27 cellular contexts compared by ENCODE assay signal in genomic region chr7:121123028-121123427, GRCh38.
DNase-seq lines count a peak whose midpoint lies in the region; ATAC-seq, FAIRE-seq and TF ChIP-seq lines count a peak whose summit lies in the region.
"Had no signal": no experiment of that assay in that cellular context is flagged by ENCODE, and none has a peak within 500 bp of the region (broad histone marks: within the 10 kb centered on the region; RNA-seq: fewer than 3 reads in every experiment).

No MANE protein-coding gene starts in this region.

- CTCF ChIA-PET in K562 (lab: Yijun Ruan, JAX; ENCODE audit: low intra/inter-chr PET ratio) = no interaction called here

- no peak for TF ChIP-seq EP300 in K562 (IDR thresholded peaks at IDR 0.05; ENCODE audit: low read length)

- TF ChIP-seq RAD21 in K562 (CRISPR knock-in tag; conservative IDR thresholded peaks at IDR 0.05 in 1 of 2, IDR thresholded peaks at IDR 0.05 in 1 of 2) = no peak

- H3K4me3 ChIP-seq in K562 = no peak overlapping the region
- H3K4me3 ChIP-seq in hepatocyte = no peak overlapping the region
- H3K4me3 ChIP-seq in gastrocnemius medialis = no peak overlapping the region
- H3K4me3 ChIP-seq: A549; BLaER1 treated with 17β-estradiol and CSF1 and Interleukin-3, amounts not matched to agents 10 nM and 100 nM; GM12878; GM23248 had no signal

- WGBS in K562 (ENCODE audit: insufficient coverage, low coverage, missing lambda C conversion rate) = 71% methylated on average over 2 of the region's 2 CpGs
- 44% methylated on average over 2 of the region's 2 CpGs for WGBS in hepatocyte (ENCODE audit: low lambda C conversion rate, missing lambda C conversion rate)

- intact Hi-C loops in K562 (cut with micrococcal nuclease) (no loop called here), gastrocnemius medialis (cut with DNase I; ENCODE audit: low total_unique reads) (no loop called here)

- DNase-seq in K562 (ENCODE audit: extremely low read depth in 1 of 4, low spot score in 3 of 4) = no peak
- DNase-seq in fibroblast of gingiva (ENCODE audit: low read depth) = peak; percentile 71
- no peak for DNase-seq in hepatocyte (ENCODE audit: low spot score)
- DNase-seq in SHP77 (lab: John Stamatoyannopoulos, UW) = no peak
- DNase-seq in NK-92 treated with Interleukin-12 subunit alpha and Interleukin-12 subunit beta, amount 100 ng/mL, for 24 hours (lab: John Stamatoyannopoulos, UW) = no peak
- DNase-seq in foreskin melanocyte = no peak
- DNase-seq in gastrocnemius medialis = no peak
- DNase-seq: ACHN; AML-193; BE2C; CD4-positive, alpha-beta T cell; CD8-positive, alpha-beta memory T cell; DMS 273 treated with DMSO at 0.1 percent for 48 hours; DMS79; EL; GDM1; GM23248; H7; HCEC 1CT had no signal

- in situ Hi-C loops in K562 (cut with MboI) (no loop called here), gastrocnemius medialis (cut with MboI; ENCODE audit: low sequenced_read_pairs in 4 of 4) (loop anchor here in 1 of 4 donors (25.0 kb wide), 1 partner anchor 311 kb away; no protein-coding TSS in a partner anchor)

- H2AFZ ChIP-seq in K562 (ENCODE audit: low read depth, low read length) (no peak overlapping the region), hepatocyte (no peak overlapping the region)
- H2AFZ ChIP-seq: GM23248 had no signal

- no TSS peak for BruUV-seq in K562 (replicated peaks; lab: Mats Ljungman, UMichigan)

- H3K4me2 ChIP-seq in K562 (ENCODE audit: insufficient read depth, low read length) (no peak overlapping the region), hepatocyte (no peak overlapping the region)
- H3K4me2 ChIP-seq: A549; BLaER1 treated with 17β-estradiol and CSF1 and Interleukin-3, amounts not matched to agents 10 nM and 100 nM had no signal

- FAIRE-seq in A204.1 (lab: Jason Lieb, UNC) (peak; percentile 44), K562 (lab: Jason Lieb, UNC) (no peak)
- FAIRE-seq: A549, D721Med, GM12878, GM19239, H1 had no signal

- peaks cover 3% of the 10 kb centered on the region for H3K9me1 ChIP-seq in K562 (ENCODE audit: control insufficient read depth, insufficient read depth, low read length)

- no peak overlapping the region for H3K27ac ChIP-seq in K562 (ENCODE audit: extremely low read depth, low read depth, low read length)
- peak overlapping the region; percentile 14 for H3K27ac ChIP-seq in hepatocyte
- no peak overlapping the region for H3K27ac ChIP-seq in gastrocnemius medialis
- H3K27ac ChIP-seq: 22Rv1; A549; BLaER1 treated with 17β-estradiol and CSF1 and Interleukin-3, amounts not matched to agents 10 nM and 100 nM; GM23248 had no signal

- H3K9me3 ChIP-seq in K562 (replicated peaks; ENCODE audit: control insufficient read depth, insufficient read depth, low read depth, low read length) (no peaks in the 10 kb centered on the region), hepatocyte (ENCODE audit: low read depth) (no peaks in the 10 kb centered on the region), gastrocnemius medialis (no peaks in the 10 kb centered on the region)
- H3K9me3 ChIP-seq: A549; BE2C; BLaER1 treated with 17β-estradiol and CSF1 and Interleukin-3, amounts not matched to agents 10 nM and 100 nM had no signal

- H4K20me1 ChIP-seq in K562 (replicated peaks; ENCODE audit: control insufficient read depth, insufficient read depth, low read length) (no peaks in the 10 kb centered on the region), hepatocyte (ENCODE audit: insufficient read depth, poor library complexity, severe bottlenecking) (no peaks in the 10 kb centered on the region)
- H4K20me1 ChIP-seq: BLaER1 treated with 17β-estradiol and CSF1 and Interleukin-3, amounts not matched to agents 10 nM and 100 nM had no signal

- TF ChIP-seq CTCF in K562 (IDR thresholded peaks at IDR 0.05 in 2 of 3, conservative IDR thresholded peaks at IDR 0.05 in 1 of 3; ENCODE audit: insufficient read depth in 2 of 3, low read depth in 1 of 3, low read length in 3 of 3) = no peak
- TF ChIP-seq CTCF in hepatocyte (IDR thresholded peaks at IDR 0.05; ENCODE audit: poor library complexity) = no peak
- TF ChIP-seq CTCF in gastrocnemius medialis (IDR thresholded peaks at IDR 0.05 in 4 of 5, conservative IDR thresholded peaks at IDR 0.05 in 1 of 5) = no peak

- H3K9ac ChIP-seq in K562 (ENCODE audit: insufficient read depth in 1 of 2, low read depth in 2 of 2, low read length in 2 of 2) = no peak overlapping the region
- H3K9ac ChIP-seq: BLaER1 treated with 17β-estradiol and CSF1 and Interleukin-3, amounts not matched to agents 10 nM and 100 nM; GM23248 had no signal

- peaks cover 94% of the 10 kb centered on the region for H3K36me3 ChIP-seq in K562 (ENCODE audit: control insufficient read depth, insufficient read depth, low read length)
- no peaks in the 10 kb centered on the region for H3K36me3 ChIP-seq in hepatocyte (replicated peaks; ENCODE audit: insufficient read depth, low read depth)
- H3K36me3 ChIP-seq in gastrocnemius medialis = peaks cover 0 to 30% of the 10 kb centered on the region in 2 donors
- H3K36me3 ChIP-seq: BE2C; BLaER1 treated with 17β-estradiol and CSF1 and Interleukin-3, amounts not matched to agents 10 nM and 100 nM had no signal

- H3K27me3 ChIP-seq in K562 (ENCODE audit: control insufficient read depth in 2 of 2, insufficient read depth in 2 of 2, low read length in 2 of 2) = no peaks in the 10 kb centered on the region
- no peaks in the 10 kb centered on the region for H3K27me3 ChIP-seq in hepatocyte
- no peaks in the 10 kb centered on the region for H3K27me3 ChIP-seq in gastrocnemius medialis
- H3K27me3 ChIP-seq: BE2C; BLaER1 treated with 17β-estradiol and CSF1 and Interleukin-3, amounts not matched to agents 10 nM and 100 nM had no signal

- ATAC-seq in K562 = no peak
- no peak for ATAC-seq in gastrocnemius medialis
- ATAC-seq: A549, GM12878 had no signal

- H3K4me1 ChIP-seq in K562 (replicated peaks in 1 of 2; ENCODE audit: control insufficient read depth in 2 of 2, insufficient read depth in 2 of 2, low read length in 2 of 2) (no peaks in the 10 kb centered on the region), hepatocyte (ENCODE audit: insufficient read depth) (no peaks in the 10 kb centered on the region), gastrocnemius medialis (no peaks in the 10 kb centered on the region)
- H3K4me1 ChIP-seq: A549, BE2C had no signal

- no peak for TF ChIP-seq POLR2A in K562 (conservative IDR thresholded peaks at IDR 0.05)
- no peak for TF ChIP-seq POLR2A in gastrocnemius medialis (IDR thresholded peaks at IDR 0.05)

- H3K79me2 ChIP-seq in K562 (ENCODE audit: control insufficient read depth, insufficient read depth, low read length) = peaks cover 54% of the 10 kb centered on the region; the same call in 2 of the 3 replicates
- no peaks in the 10 kb centered on the region for H3K79me2 ChIP-seq in hepatocyte

- H3K9me2 ChIP-seq in hepatocyte (replicated peaks; ENCODE audit: insufficient read depth) = no peaks in the 10 kb centered on the region

- POLR2A ChIA-PET in K562 (lab: Yijun Ruan, JAX) = no interaction called here

TF ChIP-seq in K562, 482 proteins besides CTCF, POLR2A, EP300 and RAD21:
- TF ChIP-seq EP400 (IDR thresholded peaks at IDR 0.05) (0 out of 2 replicates have a peak, but pooled peaks have one; percentile 8), MCM2 (IDR thresholded peaks at IDR 0.05; ENCODE audit: low read depth) (no peak), PRDM10 (IDR thresholded peaks at IDR 0.05; ENCODE audit: partially characterized antibody) (no peak), ZNF316 (IDR thresholded peaks at IDR 0.05) (no peak), FIP1L1 (IDR thresholded peaks at IDR 0.05; ENCODE audit: low read depth, low read length, poor library complexity, severe bottlenecking) (no peak), ZNF507 (tag; conservative IDR thresholded peaks at IDR 0.05) (0 out of 2 replicates have a peak, but pooled peaks have one; percentile 9), MECOM (CRISPR knock-in tag; IDR thresholded peaks at IDR 0.05) (no peak), ZNF589 (CRISPR knock-in tag; IDR thresholded peaks at IDR 0.05; ENCODE audit: low read depth) (no peak), RCOR1 (IDR thresholded peaks at IDR 0.05; ENCODE audit: borderline replicate concordance in 1 of 2, low read depth in 2 of 2, low read length in 2 of 2) (no peak)
